2 cellular contexts compared by ENCODE assay signal in the genomic region with DNA sequence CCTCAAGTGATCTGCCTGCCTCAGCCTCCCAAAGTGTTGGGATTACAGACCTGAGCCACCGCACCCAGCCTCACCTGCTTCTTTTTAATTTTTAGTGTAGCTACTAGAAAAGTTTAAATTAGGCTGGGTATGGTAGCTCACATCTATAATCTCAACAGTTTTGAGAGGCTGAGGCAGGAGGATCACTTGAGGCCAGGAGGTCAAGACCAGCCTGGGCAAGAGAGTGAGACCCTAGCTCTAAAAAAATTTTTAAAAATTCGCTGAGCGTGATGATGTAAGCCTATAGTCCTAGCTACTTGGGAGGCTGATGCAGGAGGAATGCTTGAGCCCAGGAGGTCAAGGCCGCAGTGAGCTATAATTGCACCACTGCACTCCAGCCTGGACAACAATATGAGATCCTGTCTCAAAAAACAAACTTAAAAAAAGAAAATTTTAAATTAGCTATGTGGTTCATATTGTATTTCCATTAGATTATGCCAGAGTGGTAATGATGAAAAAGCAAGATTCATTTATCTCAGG.
TF ChIP-seq lines count a peak whose summit lies in the region.

No MANE protein-coding gene starts in this region.

TF ChIP-seq in SK-N-SH, 30 proteins besides CTCF, POLR2A, EP300 and RAD21 (continued from another document):
- TF ChIP-seq, protein P1, sequence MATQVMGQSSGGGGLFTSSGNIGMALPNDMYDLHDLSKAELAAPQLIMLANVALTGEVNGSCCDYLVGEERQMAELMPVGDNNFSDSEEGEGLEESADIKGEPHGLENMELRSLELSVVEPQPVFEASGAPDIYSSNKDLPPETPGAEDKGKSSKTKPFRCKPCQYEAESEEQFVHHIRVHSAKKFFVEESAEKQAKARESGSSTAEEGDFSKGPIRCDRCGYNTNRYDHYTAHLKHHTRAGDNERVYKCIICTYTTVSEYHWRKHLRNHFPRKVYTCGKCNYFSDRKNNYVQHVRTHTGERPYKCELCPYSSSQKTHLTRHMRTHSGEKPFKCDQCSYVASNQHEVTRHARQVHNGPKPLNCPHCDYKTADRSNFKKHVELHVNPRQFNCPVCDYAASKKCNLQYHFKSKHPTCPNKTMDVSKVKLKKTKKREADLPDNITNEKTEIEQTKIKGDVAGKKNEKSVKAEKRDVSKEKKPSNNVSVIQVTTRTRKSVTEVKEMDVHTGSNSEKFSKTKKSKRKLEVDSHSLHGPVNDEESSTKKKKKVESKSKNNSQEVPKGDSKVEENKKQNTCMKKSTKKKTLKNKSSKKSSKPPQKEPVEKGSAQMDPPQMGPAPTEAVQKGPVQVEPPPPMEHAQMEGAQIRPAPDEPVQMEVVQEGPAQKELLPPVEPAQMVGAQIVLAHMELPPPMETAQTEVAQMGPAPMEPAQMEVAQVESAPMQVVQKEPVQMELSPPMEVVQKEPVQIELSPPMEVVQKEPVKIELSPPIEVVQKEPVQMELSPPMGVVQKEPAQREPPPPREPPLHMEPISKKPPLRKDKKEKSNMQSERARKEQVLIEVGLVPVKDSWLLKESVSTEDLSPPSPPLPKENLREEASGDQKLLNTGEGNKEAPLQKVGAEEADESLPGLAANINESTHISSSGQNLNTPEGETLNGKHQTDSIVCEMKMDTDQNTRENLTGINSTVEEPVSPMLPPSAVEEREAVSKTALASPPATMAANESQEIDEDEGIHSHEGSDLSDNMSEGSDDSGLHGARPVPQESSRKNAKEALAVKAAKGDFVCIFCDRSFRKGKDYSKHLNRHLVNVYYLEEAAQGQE (IDR thresholded peaks at IDR 0.05; ENCODE audit: low read depth, low read length) = no peak

TF ChIP-seq in SK-N-SH treated with all-trans-retinoic acid at 6 μM for 48 hours, 23 proteins besides CTCF, POLR2A, EP300 and RAD21:
- TF ChIP-seq, protein P2, sequence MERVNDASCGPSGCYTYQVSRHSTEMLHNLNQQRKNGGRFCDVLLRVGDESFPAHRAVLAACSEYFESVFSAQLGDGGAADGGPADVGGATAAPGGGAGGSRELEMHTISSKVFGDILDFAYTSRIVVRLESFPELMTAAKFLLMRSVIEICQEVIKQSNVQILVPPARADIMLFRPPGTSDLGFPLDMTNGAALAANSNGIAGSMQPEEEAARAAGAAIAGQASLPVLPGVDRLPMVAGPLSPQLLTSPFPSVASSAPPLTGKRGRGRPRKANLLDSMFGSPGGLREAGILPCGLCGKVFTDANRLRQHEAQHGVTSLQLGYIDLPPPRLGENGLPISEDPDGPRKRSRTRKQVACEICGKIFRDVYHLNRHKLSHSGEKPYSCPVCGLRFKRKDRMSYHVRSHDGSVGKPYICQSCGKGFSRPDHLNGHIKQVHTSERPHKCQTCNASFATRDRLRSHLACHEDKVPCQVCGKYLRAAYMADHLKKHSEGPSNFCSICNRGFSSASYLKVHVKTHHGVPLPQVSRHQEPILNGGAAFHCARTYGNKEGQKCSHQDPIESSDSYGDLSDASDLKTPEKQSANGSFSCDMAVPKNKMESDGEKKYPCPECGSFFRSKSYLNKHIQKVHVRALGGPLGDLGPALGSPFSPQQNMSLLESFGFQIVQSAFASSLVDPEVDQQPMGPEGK (CRISPR knock-in tag; IDR thresholded peaks at IDR 0.05; ENCODE audit: borderline replicate concordance) = no peak
- no peak for TF ChIP-seq CSDC2 (CRISPR knock-in tag; IDR thresholded peaks at IDR 0.05)
- no peak for TF ChIP-seq ESRRG (CRISPR knock-in tag; IDR thresholded peaks at IDR 0.05)
- no peak for TF ChIP-seq ZNF70 (CRISPR knock-in tag; IDR thresholded peaks at IDR 0.05)
- TF ChIP-seq, protein P3, sequence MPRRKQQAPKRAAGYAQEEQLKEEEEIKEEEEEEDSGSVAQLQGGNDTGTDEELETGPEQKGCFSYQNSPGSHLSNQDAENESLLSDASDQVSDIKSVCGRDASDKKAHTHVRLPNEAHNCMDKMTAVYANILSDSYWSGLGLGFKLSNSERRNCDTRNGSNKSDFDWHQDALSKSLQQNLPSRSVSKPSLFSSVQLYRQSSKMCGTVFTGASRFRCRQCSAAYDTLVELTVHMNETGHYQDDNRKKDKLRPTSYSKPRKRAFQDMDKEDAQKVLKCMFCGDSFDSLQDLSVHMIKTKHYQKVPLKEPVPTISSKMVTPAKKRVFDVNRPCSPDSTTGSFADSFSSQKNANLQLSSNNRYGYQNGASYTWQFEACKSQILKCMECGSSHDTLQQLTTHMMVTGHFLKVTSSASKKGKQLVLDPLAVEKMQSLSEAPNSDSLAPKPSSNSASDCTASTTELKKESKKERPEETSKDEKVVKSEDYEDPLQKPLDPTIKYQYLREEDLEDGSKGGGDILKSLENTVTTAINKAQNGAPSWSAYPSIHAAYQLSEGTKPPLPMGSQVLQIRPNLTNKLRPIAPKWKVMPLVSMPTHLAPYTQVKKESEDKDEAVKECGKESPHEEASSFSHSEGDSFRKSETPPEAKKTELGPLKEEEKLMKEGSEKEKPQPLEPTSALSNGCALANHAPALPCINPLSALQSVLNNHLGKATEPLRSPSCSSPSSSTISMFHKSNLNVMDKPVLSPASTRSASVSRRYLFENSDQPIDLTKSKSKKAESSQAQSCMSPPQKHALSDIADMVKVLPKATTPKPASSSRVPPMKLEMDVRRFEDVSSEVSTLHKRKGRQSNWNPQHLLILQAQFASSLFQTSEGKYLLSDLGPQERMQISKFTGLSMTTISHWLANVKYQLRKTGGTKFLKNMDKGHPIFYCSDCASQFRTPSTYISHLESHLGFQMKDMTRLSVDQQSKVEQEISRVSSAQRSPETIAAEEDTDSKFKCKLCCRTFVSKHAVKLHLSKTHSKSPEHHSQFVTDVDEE (CRISPR knock-in tag; IDR thresholded peaks at IDR 0.05) = no peak
- no peak for TF ChIP-seq ZNF565 (CRISPR knock-in tag; conservative IDR thresholded peaks at IDR 0.05; ENCODE audit: low read depth)
- TF ChIP-seq, protein P4, sequence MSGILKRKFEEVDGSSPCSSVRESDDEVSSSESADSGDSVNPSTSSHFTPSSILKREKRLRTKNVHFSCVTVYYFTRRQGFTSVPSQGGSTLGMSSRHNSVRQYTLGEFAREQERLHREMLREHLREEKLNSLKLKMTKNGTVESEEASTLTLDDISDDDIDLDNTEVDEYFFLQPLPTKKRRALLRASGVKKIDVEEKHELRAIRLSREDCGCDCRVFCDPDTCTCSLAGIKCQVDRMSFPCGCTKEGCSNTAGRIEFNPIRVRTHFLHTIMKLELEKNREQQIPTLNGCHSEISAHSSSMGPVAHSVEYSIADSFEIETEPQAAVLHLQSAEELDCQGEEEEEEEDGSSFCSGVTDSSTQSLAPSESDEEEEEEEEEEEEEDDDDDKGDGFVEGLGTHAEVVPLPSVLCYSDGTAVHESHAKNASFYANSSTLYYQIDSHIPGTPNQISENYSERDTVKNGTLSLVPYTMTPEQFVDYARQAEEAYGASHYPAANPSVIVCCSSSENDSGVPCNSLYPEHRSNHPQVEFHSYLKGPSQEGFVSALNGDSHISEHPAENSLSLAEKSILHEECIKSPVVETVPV (CRISPR knock-in tag; IDR thresholded peaks at IDR 0.05) = no peak
- no peak for TF ChIP-seq ZFP30 (CRISPR knock-in tag; IDR thresholded peaks at IDR 0.05)
- TF ChIP-seq, protein P5, sequence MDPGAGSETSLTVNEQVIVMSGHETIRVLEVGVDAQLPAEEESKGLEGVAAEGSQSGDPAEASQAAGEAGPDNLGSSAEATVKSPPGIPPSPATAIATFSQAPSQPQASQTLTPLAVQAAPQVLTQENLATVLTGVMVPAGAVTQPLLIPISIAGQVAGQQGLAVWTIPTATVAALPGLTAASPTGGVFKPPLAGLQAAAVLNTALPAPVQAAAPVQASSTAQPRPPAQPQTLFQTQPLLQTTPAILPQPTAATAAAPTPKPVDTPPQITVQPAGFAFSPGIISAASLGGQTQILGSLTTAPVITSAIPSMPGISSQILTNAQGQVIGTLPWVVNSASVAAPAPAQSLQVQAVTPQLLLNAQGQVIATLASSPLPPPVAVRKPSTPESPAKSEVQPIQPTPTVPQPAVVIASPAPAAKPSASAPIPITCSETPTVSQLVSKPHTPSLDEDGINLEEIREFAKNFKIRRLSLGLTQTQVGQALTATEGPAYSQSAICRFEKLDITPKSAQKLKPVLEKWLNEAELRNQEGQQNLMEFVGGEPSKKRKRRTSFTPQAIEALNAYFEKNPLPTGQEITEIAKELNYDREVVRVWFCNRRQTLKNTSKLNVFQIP (CRISPR knock-in tag; IDR thresholded peaks at IDR 0.05; ENCODE audit: borderline replicate concordance, low read depth) = no peak
- no peak for TF ChIP-seq SNAI2 (CRISPR knock-in tag; IDR thresholded peaks at IDR 0.05)
- TF ChIP-seq PPARA (CRISPR knock-in tag; IDR thresholded peaks at IDR 0.05; ENCODE audit: borderline replicate concordance) = no peak
- TF ChIP-seq BACH2 (CRISPR knock-in tag; IDR thresholded peaks at IDR 0.05; ENCODE audit: borderline replicate concordance) = no peak
- TF ChIP-seq ISL1 (CRISPR knock-in tag; IDR thresholded peaks at IDR 0.05) = no peak
- no peak for TF ChIP-seq RARB (CRISPR knock-in tag; IDR thresholded peaks at IDR 0.05)
- TF ChIP-seq ARNTL (CRISPR knock-in tag; IDR thresholded peaks at IDR 0.05; ENCODE audit: borderline replicate concordance, low read depth) = no peak
